1 cellular context compared by ENCODE assay signal in the genomic region with DNA sequence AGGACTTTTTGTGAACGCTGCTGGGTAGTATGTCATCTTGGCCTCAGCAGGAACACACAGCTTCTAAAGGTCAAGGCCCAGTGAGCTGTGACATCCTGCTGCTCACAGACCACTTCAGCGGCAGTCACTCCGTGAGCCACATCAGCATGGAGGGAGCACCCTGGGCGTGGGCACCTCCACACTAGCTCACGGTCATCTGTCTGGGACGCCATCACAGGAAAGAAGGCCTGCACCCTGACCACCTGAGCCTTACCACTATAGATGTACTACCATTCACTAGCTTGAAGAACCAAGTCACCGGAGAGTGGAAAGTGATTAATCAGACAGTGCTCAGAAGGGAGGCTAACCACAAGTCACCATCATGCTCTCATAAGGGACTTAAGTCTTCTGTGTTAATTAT.
TF ChIP-seq lines count a peak whose summit lies in the region.

No MANE protein-coding gene starts in this region.

TF ChIP-seq in endothelial cell of umbilical vein, 7 proteins besides CTCF, POLR2A, EP300 and RAD21:
- TF ChIP-seq POLR2AphosphoS5 (IDR thresholded peaks at IDR 0.05; ENCODE audit: insufficient read depth, low read depth, low read length) (no peak), MYC (IDR thresholded peaks at IDR 0.05; ENCODE audit: low read depth, low read length) (no peak), GATA2 (IDR thresholded peaks at IDR 0.05; ENCODE audit: insufficient read depth, insufficient read length, low read depth, low read length) (no peak), FOS (IDR thresholded peaks at IDR 0.05; ENCODE audit: borderline replicate concordance, insufficient read depth, low read length) (no peak), EZH2 (IDR thresholded peaks at IDR 0.05; ENCODE audit: borderline replicate concordance, low read depth, low read length, severe bottlenecking) (no peak), JUN (IDR thresholded peaks at IDR 0.05; ENCODE audit: borderline replicate concordance, insufficient read depth, insufficient read length, low read depth) (no peak)
- TF ChIP-seq, protein P1, sequence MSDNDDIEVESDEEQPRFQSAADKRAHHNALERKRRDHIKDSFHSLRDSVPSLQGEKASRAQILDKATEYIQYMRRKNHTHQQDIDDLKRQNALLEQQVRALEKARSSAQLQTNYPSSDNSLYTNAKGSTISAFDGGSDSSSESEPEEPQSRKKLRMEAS (IDR thresholded peaks at IDR 0.05; ENCODE audit: insufficient read depth, insufficient read length) = no peak
